In genomic region chr1:117143856-117144255, GRCh38 we compare ENCODE assay signal across 2 cellular contexts.
TF ChIP-seq lines count a peak whose summit lies in the region.

No MANE protein-coding gene starts in this region.

TF ChIP-seq in IMR-90, 13 proteins besides CTCF, POLR2A, EP300 and RAD21:
- TF ChIP-seq MXI1 (IDR thresholded peaks at IDR 0.05; ENCODE audit: borderline replicate concordance, low read depth, low read length) (no peak), FOS (IDR thresholded peaks at IDR 0.05; ENCODE audit: low read depth, low read length) (no peak), BHLHE40 (IDR thresholded peaks at IDR 0.05; ENCODE audit: low read depth, low read length) (no peak), RFX5 (IDR thresholded peaks at IDR 0.05; ENCODE audit: low read depth, low read length) (no peak), MAFK (IDR thresholded peaks at IDR 0.05; ENCODE audit: low read depth, low read length) (no peak), MAZ (IDR thresholded peaks at IDR 0.05; ENCODE audit: borderline replicate concordance, low read depth, low read length) (no peak)

TF ChIP-seq in SK-N-SH, 30 proteins besides CTCF, POLR2A, EP300 and RAD21:
- TF ChIP-seq RCOR1 (IDR thresholded peaks at IDR 0.05; ENCODE audit: low read length) (no peak), ZBTB33 (IDR thresholded peaks at IDR 0.05; ENCODE audit: borderline replicate concordance, low read depth) (no peak), MAX (IDR thresholded peaks at IDR 0.05; ENCODE audit: low read depth) (no peak), CHD2 (IDR thresholded peaks at IDR 0.05; ENCODE audit: low read length, partially characterized antibody) (no peak), MEF2A (IDR thresholded peaks at IDR 0.05; ENCODE audit: borderline replicate concordance, low read depth) (no peak), TAF1 (IDR thresholded peaks at IDR 0.05; ENCODE audit: borderline replicate concordance, low read depth, low read length) (no peak), TEAD4 (IDR thresholded peaks at IDR 0.05; ENCODE audit: borderline replicate concordance, insufficient read depth) (no peak), RXRA (IDR thresholded peaks at IDR 0.05; ENCODE audit: borderline replicate concordance, low read depth) (no peak), JUND (IDR thresholded peaks at IDR 0.05) (no peak), PBX3 (IDR thresholded peaks at IDR 0.05) (peak; percentile 68), SMC3 (IDR thresholded peaks at IDR 0.05; ENCODE audit: low read depth, low read length) (no peak), EZH2phosphoT487 (IDR thresholded peaks at IDR 0.05; ENCODE audit: borderline replicate concordance, low read depth) (no peak), FOXM1 (IDR thresholded peaks at IDR 0.05; ENCODE audit: low read depth) (no peak), TCF12 (IDR thresholded peaks at IDR 0.05) (peak; percentile 64), FOSL2 (IDR thresholded peaks at IDR 0.05; ENCODE audit: borderline replicate concordance, low read depth) (no peak), NFIC (IDR thresholded peaks at IDR 0.05; ENCODE audit: borderline replicate concordance) (peak; percentile 43; the same call in 1 of the 2 replicates), POLR2AphosphoS5 (IDR thresholded peaks at IDR 0.05; ENCODE audit: low read depth, low read length) (no peak), NRF1 (IDR thresholded peaks at IDR 0.05; ENCODE audit: low read depth, low read length) (no peak), REST (IDR thresholded peaks at IDR 0.05; ENCODE audit: low read depth, low read length) (no peak), FOXJ3 (CRISPR knock-in tag; IDR thresholded peaks at IDR 0.05) (no peak), GABPA (IDR thresholded peaks at IDR 0.05; ENCODE audit: low read depth) (no peak), SIN3A (IDR thresholded peaks at IDR 0.05; ENCODE audit: borderline replicate concordance, low read depth, low read length) (no peak)
TF ChIP-seq in SK-N-SH: peak in this region for 3.
